ENCODE assay signal across 8 cellular contexts in the genomic region with DNA sequence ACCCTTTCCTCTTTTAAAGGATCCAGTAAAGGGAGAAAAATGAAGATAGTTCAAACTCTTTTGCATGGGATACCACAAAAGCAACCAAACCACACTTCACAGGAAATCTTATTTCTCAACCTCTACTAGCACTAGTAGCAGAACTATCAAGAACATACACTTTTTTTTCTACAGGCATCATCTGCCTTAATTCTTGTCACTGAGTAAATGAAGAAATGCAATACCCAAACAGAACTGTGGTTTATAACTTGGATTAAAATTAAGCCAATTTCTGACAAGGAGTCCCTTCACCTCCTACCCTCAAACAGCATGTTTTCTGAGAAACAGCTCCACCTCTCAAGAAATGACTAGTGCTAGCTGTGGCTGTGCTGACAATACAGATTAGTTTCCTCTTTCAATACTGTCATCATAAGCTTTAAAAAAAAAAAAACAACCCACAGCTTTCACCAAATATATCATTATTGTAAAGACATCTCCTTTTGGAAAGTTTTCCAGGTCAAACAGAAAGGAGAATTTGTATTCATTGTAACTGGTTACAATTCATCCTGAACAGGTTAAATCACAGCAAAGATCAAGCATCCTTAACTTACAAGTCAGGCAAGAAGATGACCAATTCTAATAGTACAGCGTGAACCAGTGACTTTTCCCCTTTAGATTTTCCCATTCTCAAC.
DNase-seq lines count a peak whose midpoint lies in the region; ATAC-seq and TF ChIP-seq lines count a peak whose summit lies in the region.

No MANE protein-coding gene starts in this region.

- no peak overlapping the region for H3K4me3 ChIP-seq in cardiac fibroblast (replicated peaks in 1 of 2; ENCODE audit: low read depth in 2 of 2, low read length in 2 of 2)
- no peak overlapping the region for H3K4me3 ChIP-seq in rectal smooth muscle tissue (ENCODE audit: low read length)

- no peaks in the 10 kb centered on the region for H3K4me1 ChIP-seq in rectal smooth muscle tissue (ENCODE audit: control insufficient read depth, insufficient read depth, low read length)

- no peaks in the 10 kb centered on the region for H3K27me3 ChIP-seq in rectal smooth muscle tissue (ENCODE audit: control insufficient read depth, insufficient read depth, low read length)

- TF ChIP-seq CTCF in cardiac fibroblast (IDR thresholded peaks at IDR 0.05; ENCODE audit: low read depth, low read length): no peak

- ATAC-seq in GM18861 (IDR thresholded peaks at IDR 0.05; ENCODE audit: unreplicated experiment): peak; percentile 59
- peak; percentile 80 for ATAC-seq in HG02678 (IDR thresholded peaks at IDR 0.05; ENCODE audit: unreplicated experiment)

- H3K9ac ChIP-seq in rectal smooth muscle tissue (ENCODE audit: low read length): no peak overlapping the region

- H3K36me3 ChIP-seq in rectal smooth muscle tissue (ENCODE audit: control insufficient read depth, insufficient read depth, low read length): peaks cover 3% of the 10 kb centered on the region

- peak overlapping the region; percentile 33 for H3K27ac ChIP-seq in rectal smooth muscle tissue (ENCODE audit: low read depth, low read length)

- DNase-seq in NOMO-1 treated with DMSO at 0.1 percent for 48 hours (lab: John Stamatoyannopoulos, UW; ENCODE audit: unreplicated experiment) (peak; percentile 86), cardiac fibroblast (ENCODE audit: low read depth in 2 of 2) (peak; percentile 43 to 67), retina (no peak), NCI-H2196 (lab: John Stamatoyannopoulos, UW; ENCODE audit: unreplicated experiment) (no peak), NCI-H774 (lab: John Stamatoyannopoulos, UW) (no peak)

Comparison
In these comparisons a context has a peak if more than half of its experiments do, and no peak if none do; other contexts are left out.
1. DNase-seq: peak in NOMO-1 treated with DMSO at 0.1 percent for 48 hours (single experiment) and cardiac fibroblast (2 of 2); none in retina (single experiment), NCI-H2196 (single experiment) and NCI-H774 (single experiment).